Comparison of ENCODE assay signal across 7 cellular contexts in genomic region chr7:65980478-65981250, GRCh38. TPM values are rescaled to one million over a fixed set of nuclear protein-coding genes. Genes with fewer than 3 reads are reported as not detected.
DNase-seq lines count a peak whose midpoint lies in the region; ATAC-seq and TF ChIP-seq lines count a peak whose summit lies in the region.

No MANE protein-coding gene starts in this region.

- POLR2A ChIA-PET in PC-3 (lab: Charles Lee; ENCODE audit: unreplicated experiment) = interaction anchor here (0.5 kb wide), 1 partner anchor 20 kb away, joined by 4 read pairs; no protein-coding TSS in a partner anchor

- H3K4me1 ChIP-seq in PC-3 (ENCODE audit: insufficient read depth, low read length) = peaks cover 5% of the 10 kb centered on the region
- peaks cover 0 to 26% of the 10 kb centered on the region in 2 donors for H3K4me1 ChIP-seq in right atrium auricular region

- DNase-seq in PC-3 = peak; percentile 15
- DNase-seq in activated gamma-delta T cell (lab: John Stamatoyannopoulos, UW) = peak; percentile 14
- peak; percentile 81 for DNase-seq in right atrium auricular region (ENCODE audit: low spot score)
- no peak for DNase-seq in NCI-H526 treated with DMSO at 0.1 percent for 48 hours (lab: John Stamatoyannopoulos, UW)

- H4K20me1 ChIP-seq in PC-3 (ENCODE audit: low read length) = 0 out of 2 replicates have a peak, but pooled peaks cover 8% of the 10 kb centered on the region

- H3K4me2 ChIP-seq in PC-3 (ENCODE audit: low read length) = peak overlapping the region; percentile 81

- H3K27me3 ChIP-seq in PC-3 (ENCODE audit: low read length) = no peaks in the 10 kb centered on the region
- no peaks in the 10 kb centered on the region for H3K27me3 ChIP-seq in right atrium auricular region

- intact Hi-C loops in PC-3 (cut with micrococcal nuclease) = no loop called here

- H3K27ac ChIP-seq in PC-3 (ENCODE audit: low read length) (no peak overlapping the region), right atrium auricular region (peak overlapping the region in 1 of 2 donors; percentile 84), skin epidermis (peak overlapping the region in 15 of 21 experiments; percentile 11 to 95 (median 88))

- peaks cover 21% of the 10 kb centered on the region for H3K79me2 ChIP-seq in PC-3 (ENCODE audit: low read length)

- TF ChIP-seq CTCF in PC-3 (conservative IDR thresholded peaks at IDR 0.05; ENCODE audit: low read depth, low read length) (no peak), right atrium auricular region (IDR thresholded peaks at IDR 0.05) (no peak)

- H3F3A ChIP-seq in PC-3 (ENCODE audit: low read length, unreplicated experiment) = no peaks in the 10 kb centered on the region

- no peak overlapping the region for H2AFZ ChIP-seq in PC-3 (ENCODE audit: low read length)

- H3K36me3 ChIP-seq in PC-3 (ENCODE audit: low read depth, low read length) = no peaks in the 10 kb centered on the region
- H3K36me3 ChIP-seq in right atrium auricular region = peaks cover 4% of the 10 kb centered on the region

- H3K9me3 ChIP-seq in PC-3 (ENCODE audit: low read length) = no peaks in the 10 kb centered on the region
- no peaks in the 10 kb centered on the region for H3K9me3 ChIP-seq in right atrium auricular region

- ATAC-seq in GM18861 (IDR thresholded peaks at IDR 0.05; ENCODE audit: unreplicated experiment) = peak; percentile 88
- peak; percentile 68 for ATAC-seq in HG02884 (IDR thresholded peaks at IDR 0.05; ENCODE audit: unreplicated experiment)
- peak; percentile 37 for ATAC-seq in PC-3

- no peaks in the 10 kb centered on the region for H3K9me2 ChIP-seq in PC-3 (replicated peaks; ENCODE audit: low read length)

- peak overlapping the region; percentile 94 for H3K9ac ChIP-seq in PC-3 (ENCODE audit: low read length)

- H3K4me3 ChIP-seq in PC-3 (ENCODE audit: low read length) (peak overlapping the region; percentile 85), right atrium auricular region (peak overlapping the region; percentile 77 to 85), skin epidermis (peak overlapping the region; percentile 67 to 94 (median 85))

- CTCF ChIA-PET in PC-3 (lab: Charles Lee) = interaction anchor here (0.6 kb wide), 1 partner anchor 36 kb away, joined by 4 read pairs; no protein-coding TSS in a partner anchor

- no TSS peak for BruUV-seq in PC-3 (replicated peaks; lab: Mats Ljungman, UMichigan)

RNA-seq across cellular contexts. Expression of gene GUSB, which starts 1.3 kb away (rescaled TPM):
- total RNA-seq in PC-3 (2014; rRNA removed) (36.5 and 37.4 TPM in 2 replicates), right atrium auricular region (10 to 100 TPM in 1 of 2 donors, 1 to 10 TPM in 1; 9.1 to 13.0 TPM)

Comparison
In these comparisons a context has a peak if more than half of its experiments do, and no peak if none do; other contexts are left out.
1. ATAC-seq: peak in every context shown above with its lines; median percentile 88 in GM18861; 68 in HG02884; 37 in PC-3.